24 cellular contexts compared by ENCODE assay signal in the genomic region with DNA sequence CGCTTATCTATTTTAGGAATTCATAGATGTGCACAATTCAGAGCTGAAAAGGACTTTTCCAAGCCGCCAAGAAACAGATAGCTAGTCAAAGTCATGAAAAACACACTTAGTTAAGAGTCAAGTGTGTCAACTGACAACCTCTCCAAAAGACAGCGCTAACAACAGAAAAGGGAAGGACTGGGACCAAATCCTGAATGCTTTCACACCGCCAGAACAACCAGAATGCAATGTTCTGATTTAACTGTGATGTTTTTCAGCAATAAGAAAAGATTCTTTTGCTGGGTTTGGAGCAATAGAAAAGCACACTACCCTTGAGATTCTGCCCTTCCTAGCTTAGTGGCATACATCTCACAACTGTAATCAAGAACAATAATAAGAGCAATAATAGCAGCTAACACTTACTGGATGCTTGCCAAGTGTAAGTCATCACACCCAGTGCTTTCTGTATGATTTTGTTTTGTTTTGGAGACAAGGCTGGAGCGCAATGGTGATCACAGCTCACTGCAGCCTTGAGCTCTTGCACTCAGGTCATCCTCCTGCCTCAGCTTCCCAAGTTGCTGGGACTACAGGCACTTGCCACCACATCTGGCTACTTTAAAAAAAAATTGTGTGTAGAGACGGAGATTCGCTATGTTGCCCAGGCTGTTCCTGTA. TPM values are rescaled to one million over a fixed set of nuclear protein-coding genes. Genes with fewer than 3 reads are reported as not detected.
DNase-seq lines count a peak whose midpoint lies in the region; ATAC-seq, FAIRE-seq and TF ChIP-seq lines count a peak whose summit lies in the region.
"Had no signal": no experiment of that assay in that cellular context is flagged by ENCODE, and none has a peak within 500 bp of the region (broad histone marks: within the 10 kb centered on the region; RNA-seq: fewer than 3 reads in every experiment).

No MANE protein-coding gene starts in this region.

- H3K9me2 ChIP-seq in GM23248 (ENCODE audit: insufficient read depth) = no peaks in the 10 kb centered on the region

- no peak overlapping the region for H2AFZ ChIP-seq in GM23248
- no peak overlapping the region for H2AFZ ChIP-seq in K562 (ENCODE audit: low read depth, low read length)
- H2AFZ ChIP-seq: GM23338 had no signal

- TF ChIP-seq RAD21 in K562 (CRISPR knock-in tag; conservative IDR thresholded peaks at IDR 0.05 in 1 of 2, IDR thresholded peaks at IDR 0.05 in 1 of 2) = no peak

- 91 to 95% methylated on average over 7 of the region's 7 CpGs for WGBS in GM23248 (ENCODE audit: low coverage in 1 of 2, low lambda C conversion rate in 2 of 2, missing lambda C conversion rate in 2 of 2), 2 experiments
- WGBS in K562 (ENCODE audit: insufficient coverage, low coverage, missing lambda C conversion rate) = 90% methylated on average over 7 of the region's 7 CpGs

- no peak overlapping the region for H3K9ac ChIP-seq in GM23248
- H3K9ac ChIP-seq in K562 (ENCODE audit: insufficient read depth in 1 of 2, low read depth in 2 of 2, low read length in 2 of 2) = no peak overlapping the region

- H3K9me1 ChIP-seq in K562 (ENCODE audit: control insufficient read depth, insufficient read depth, low read length) = no peaks in the 10 kb centered on the region

- H3K4me1 ChIP-seq in GM23248 (ENCODE audit: insufficient read depth) (no peaks in the 10 kb centered on the region), K562 (replicated peaks in 1 of 2; ENCODE audit: control insufficient read depth in 2 of 2, insufficient read depth in 2 of 2, low read length in 2 of 2) (no peaks in the 10 kb centered on the region)
- H3K4me1 ChIP-seq: SJSA1 had no signal

- in situ Hi-C loops in GM23248 (cut with MboI) (no loop called here), K562 (cut with MboI) (no loop called here)

- peaks cover 8% of the 10 kb centered on the region; the same call in 1 of the 2 replicates for H4K20me1 ChIP-seq in GM23248 (ENCODE audit: insufficient read depth)
- no peaks in the 10 kb centered on the region for H4K20me1 ChIP-seq in K562 (replicated peaks; ENCODE audit: control insufficient read depth, insufficient read depth, low read length)

- DNase-seq in GM23248 = peak; percentile 32
- DNase-seq in NCI-H1105 (lab: John Stamatoyannopoulos, UW) = peak; percentile 31
- DNase-seq in K562 (ENCODE audit: extremely low read depth in 1 of 4, low spot score in 3 of 4) = no peak
- DNase-seq in lung microvascular endothelial cell (ENCODE audit: low read depth in 2 of 2) = peak; percentile 16 to 75
- DNase-seq in NCI-H526 (lab: John Stamatoyannopoulos, UW) = no peak
- no peak for DNase-seq in NCI-H2196 (lab: John Stamatoyannopoulos, UW; ENCODE audit: unreplicated experiment)
- DNase-seq: activated gamma-delta T cell; aorta; CD8-positive, alpha-beta T cell; endodermal cell; heart left ventricle; IMR-90; posterior cingulate gyrus; stimulated activated CD4-positive, alpha-beta T cell treated with anti-CD3 and anti-CD28 coated beads, Interleukin-4, amount 100 ng/mL, for 1 hour; transverse colon; WERI-Rb-1 had no signal

- CTCF ChIA-PET in K562 (lab: Yijun Ruan, JAX; ENCODE audit: low intra/inter-chr PET ratio) = no interaction called here

- BruUV-seq in K562 (replicated peaks; lab: Mats Ljungman, UMichigan) = no TSS peak

- H3K79me2 ChIP-seq in GM23248 (ENCODE audit: insufficient read depth) (peaks cover 94% of the 10 kb centered on the region), K562 (ENCODE audit: control insufficient read depth, insufficient read depth, low read length) (no peaks in the 10 kb centered on the region)

- H3K36me3 ChIP-seq in GM23248 (ENCODE audit: low read depth) (peaks cover 66% of the 10 kb centered on the region), K562 (ENCODE audit: control insufficient read depth, insufficient read depth, low read length) (peaks cover 90% of the 10 kb centered on the region)

- no peak for TF ChIP-seq EP300 in K562 (IDR thresholded peaks at IDR 0.05; ENCODE audit: low read length)

- no peak overlapping the region for H3K4me2 ChIP-seq in GM23248 (ENCODE audit: unreplicated experiment)
- H3K4me2 ChIP-seq in K562 (ENCODE audit: insufficient read depth, low read length) = no peak overlapping the region
- H3K4me2 ChIP-seq: GM23338 had no signal

- intact Hi-C loops in K562 (cut with micrococcal nuclease) = no loop called here

- H3K27ac ChIP-seq in GM23248 (no peak overlapping the region), K562 (ENCODE audit: extremely low read depth, low read depth, low read length) (no peak overlapping the region)
- H3K27ac ChIP-seq: heart left ventricle, SJSA1, skin epidermis, transverse colon, WERI-Rb-1 had no signal

- H3K27me3 ChIP-seq in GM23248 (replicated peaks; ENCODE audit: insufficient read depth) (no peaks in the 10 kb centered on the region), K562 (ENCODE audit: control insufficient read depth in 2 of 2, insufficient read depth in 2 of 2, low read length in 2 of 2) (no peaks in the 10 kb centered on the region)
- H3K27me3 ChIP-seq: heart left ventricle, SJSA1, transverse colon had no signal

- FAIRE-seq in K562 (lab: Jason Lieb, UNC) = no peak
- FAIRE-seq: GM12892, GM19239 had no signal

- H3K9me3 ChIP-seq in GM23248 (ENCODE audit: low read depth) (no peaks in the 10 kb centered on the region), K562 (replicated peaks; ENCODE audit: control insufficient read depth, insufficient read depth, low read depth, low read length) (no peaks in the 10 kb centered on the region)
- H3K9me3 ChIP-seq: heart left ventricle, SJSA1, transverse colon had no signal

- TF ChIP-seq CTCF in K562 (IDR thresholded peaks at IDR 0.05 in 2 of 3, conservative IDR thresholded peaks at IDR 0.05 in 1 of 3; ENCODE audit: insufficient read depth in 2 of 3, low read depth in 1 of 3, low read length in 3 of 3) = no peak

- no peak overlapping the region for H3K4me3 ChIP-seq in GM23248
- H3K4me3 ChIP-seq in K562 = no peak overlapping the region
- H3K4me3 ChIP-seq: GM23338, heart left ventricle, SJSA1, skin epidermis, transverse colon had no signal

- POLR2A ChIA-PET in K562 (lab: Yijun Ruan, JAX) = interaction anchor here (1.1 to 1.3 kb wide), 3 partner anchors 8 to 15 kb away, joined by 3 to 5 read pairs (median 3); no protein-coding TSS in a partner anchor

- ATAC-seq in K562 (no peak), GM19351 (IDR thresholded peaks at IDR 0.05; ENCODE audit: unreplicated experiment) (no peak)
- ATAC-seq: CD8-positive, alpha-beta T cell; GM23338; natural killer cell treated with Interleukin-12 subunit alpha and Interleukin-12 subunit beta and Interleukin-15 and Interleukin-18, amount 100 ng/mL, for 72 hours; Panc1 had no signal

- TF ChIP-seq POLR2A in K562 (conservative IDR thresholded peaks at IDR 0.05) = no peak

- H3F3A ChIP-seq in GM23248 (ENCODE audit: insufficient read depth) = peaks cover 4% of the 10 kb centered on the region; the same call in 1 of the 2 replicates

TF ChIP-seq in K562, 482 proteins besides CTCF, POLR2A, EP300 and RAD21 (continues in another document):
- TF ChIP-seq ZNF408 (CRISPR knock-in tag; IDR thresholded peaks at IDR 0.05; ENCODE audit: low read depth) = no peak
- no peak for TF ChIP-seq KDM5B (IDR thresholded peaks at IDR 0.05; ENCODE audit: insufficient replicate concordance, low read depth, low read length)
- TF ChIP-seq ZNF431 (CRISPR knock-in tag; IDR thresholded peaks at IDR 0.05) = no peak
- peak; percentile 63 for TF ChIP-seq NFIC (IDR thresholded peaks at IDR 0.05)
- no peak for TF ChIP-seq NFIX (CRISPR knock-in tag; IDR thresholded peaks at IDR 0.05; ENCODE audit: low read depth)
- TF ChIP-seq, protein P1, sequence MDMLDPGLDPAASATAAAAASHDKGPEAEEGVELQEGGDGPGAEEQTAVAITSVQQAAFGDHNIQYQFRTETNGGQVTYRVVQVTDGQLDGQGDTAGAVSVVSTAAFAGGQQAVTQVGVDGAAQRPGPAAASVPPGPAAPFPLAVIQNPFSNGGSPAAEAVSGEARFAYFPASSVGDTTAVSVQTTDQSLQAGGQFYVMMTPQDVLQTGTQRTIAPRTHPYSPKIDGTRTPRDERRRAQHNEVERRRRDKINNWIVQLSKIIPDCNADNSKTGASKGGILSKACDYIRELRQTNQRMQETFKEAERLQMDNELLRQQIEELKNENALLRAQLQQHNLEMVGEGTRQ (CRISPR knock-in tag; IDR thresholded peaks at IDR 0.05) = no peak
- TF ChIP-seq, protein P2, sequence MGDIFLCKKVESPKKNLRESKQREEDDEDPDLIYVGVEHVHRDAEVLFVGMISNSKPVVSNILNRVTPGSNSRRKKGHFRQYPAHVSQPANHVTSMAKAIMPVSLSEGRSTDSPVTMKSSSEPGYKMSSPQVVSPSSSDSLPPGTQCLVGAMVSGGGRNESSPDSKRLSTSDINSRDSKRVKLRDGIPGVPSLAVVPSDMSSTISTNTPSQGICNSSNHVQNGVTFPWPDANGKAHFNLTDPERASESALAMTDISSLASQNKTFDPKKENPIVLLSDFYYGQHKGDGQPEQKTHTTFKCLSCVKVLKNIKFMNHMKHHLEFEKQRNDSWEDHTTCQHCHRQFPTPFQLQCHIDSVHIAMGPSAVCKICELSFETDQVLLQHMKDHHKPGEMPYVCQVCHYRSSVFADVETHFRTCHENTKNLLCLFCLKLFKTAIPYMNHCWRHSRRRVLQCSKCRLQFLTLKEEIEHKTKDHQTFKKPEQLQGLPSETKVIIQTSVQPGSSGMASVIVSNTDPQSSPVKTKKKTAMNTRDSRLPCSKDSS (IDR thresholded peaks at IDR 0.05; ENCODE audit: low read depth, partially characterized antibody) = no peak

RNA-seq across cellular contexts. Expression of a gene that starts 33.9 kb away (rescaled TPM):
- 39.7 and 40.7 TPM in 2 replicates for total RNA-seq in GM23248 (2014; rRNA removed; shearing (Covaris generic))
- polyA plus RNA-seq in GM23248 (2016; fragmentation: Nextera tagmentation; extraction: Ambion mirVana) (6.6 and 6.9 TPM in 2 replicates), K562 (2011; rRNA removed) (6.5 and 8.9 TPM in 2 replicates), K562 (2014; fragmentation: Illumina TruSeq; extraction: Trizol) (30.5 and 39.3 TPM in 2 replicates), K562 (2014; fragmentation: Nextera tagmentation; extraction: Ambion mirVana) (under 1 TPM; 0.38 to 0.56 TPM), K562 (2014; rRNA removed) (20.4 and 24.5 TPM in 2 replicates)
- total RNA-seq in K562 (2011; cell fraction: chromatin; rRNA removed; ENCODE audit: low replicate concordance) = 13.1 and 24.6 TPM in 2 replicates
- 24.0 and 32.2 TPM in 2 replicates for total RNA-seq in K562 (2011; cell fraction: nucleolus; rRNA removed)
- 29.8 and 31.2 TPM in 2 replicates for total RNA-seq in K562 (2011; cell fraction: nucleoplasm; rRNA removed)
- total RNA-seq in K562 (2014; rRNA removed) (12.1 and 20.7 TPM in 2 replicates), K562 (2014; rRNA removed; fragmentation: Illumina TruSeq; extraction: Trizol) (8.6 and 9.0 TPM in 2 replicates), K562 (2015; rRNA removed; fragmentation: Illumina TruSeq; extraction: Trizol) (17.6 and 18.3 TPM in 2 replicates), K562 (2021) (39.4 and 44.1 TPM in 2 replicates), lung microvascular endothelial cell (20.9 and 42.9 TPM in 2 replicates)
- polyA plus RNA-seq in K562 (2011; cell fraction: cytosol; rRNA removed) = 8.4 and 12.2 TPM in 2 replicates
- polyA plus RNA-seq in K562 (2011; cell fraction: nucleus; rRNA removed) = 15.0 and 19.6 TPM in 2 replicates
- polyA plus RNA-seq in K562 (2012) = 39.4 and 99.6 TPM in 2 replicates
- polyA minus RNA-seq in K562 (2011; rRNA and poly(A)+ RNA removed) = 4.6 and 6.4 TPM in 2 replicates
- 12.1 and 19.4 TPM in 2 replicates for polyA minus RNA-seq in K562 (2011; cell fraction: cytosol; rRNA and poly(A)+ RNA removed)
- polyA minus RNA-seq in K562 (2011; cell fraction: nucleus; rRNA and poly(A)+ RNA removed) = 3.4 and 3.8 TPM in 2 replicates
- total RNA-seq: CD8-positive, alpha-beta T cell had no signal

Comparison
In these comparisons a context has a peak if more than half of its experiments do, and no peak if none do; other contexts are left out.
1. DNase-seq: peak in GM23248 (single experiment), NCI-H1105 (single experiment) and lung microvascular endothelial cell (2 of 2); none in K562 (0 of 4), NCI-H526 (0 of 2) and NCI-H2196 (single experiment).